ENCODE assay signal across 15 cellular contexts in the genomic region with DNA sequence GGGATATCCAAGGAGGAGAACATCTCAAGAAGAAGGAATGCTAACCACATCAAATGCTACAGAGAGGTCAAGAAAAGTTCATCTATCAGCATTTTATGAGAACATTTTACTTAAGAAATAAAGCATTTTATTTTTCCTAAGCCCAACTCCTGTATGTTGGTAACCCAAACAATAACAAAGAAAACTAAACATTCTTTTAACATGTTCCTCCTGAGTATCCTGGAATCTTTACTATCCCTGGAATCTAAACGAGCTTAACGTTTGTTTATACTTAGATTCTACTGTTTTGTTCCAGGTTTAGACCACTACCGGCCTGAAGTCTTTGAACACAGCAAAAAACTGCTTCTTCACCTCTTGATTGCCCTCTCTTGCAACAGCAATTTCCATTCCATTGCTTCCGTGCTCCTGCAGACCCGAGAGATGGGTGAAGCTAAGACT.
DNase-seq lines count a peak whose midpoint lies in the region; ATAC-seq and TF ChIP-seq lines count a peak whose summit lies in the region.
"Had no signal": no experiment of that assay in that cellular context is flagged by ENCODE, and none has a peak within 500 bp of the region (broad histone marks: within the 10 kb centered on the region; RNA-seq: fewer than 3 reads in every experiment).

No MANE protein-coding gene starts in this region.

- no peak overlapping the region for H3K4me2 ChIP-seq in GM23338
- H3K4me2 ChIP-seq in smooth muscle cell: peak overlapping the region; percentile 64
- H3K4me2 ChIP-seq: neural progenitor cell had no signal

- ATAC-seq in GM23338 (no peak), GM19023 (IDR thresholded peaks at IDR 0.05; ENCODE audit: unreplicated experiment) (no peak), HG03354 (IDR thresholded peaks at IDR 0.05; ENCODE audit: poor library complexity, severe bottlenecking, unreplicated experiment) (no peak)
- no peak for ATAC-seq in stimulated activated naive B cell treated with anti-CD40 and anti-IgM and Interleukin-4, amounts not matched to agents 10 μg/mL and 1 μg/mL and 100 μg/mL, for 72 hours (replicated peaks)
- ATAC-seq: left lung had no signal

- H4K20me1 ChIP-seq in GM23338 (replicated peaks; ENCODE audit: insufficient read depth) (no peaks in the 10 kb centered on the region), smooth muscle cell (ENCODE audit: low read depth) (no peaks in the 10 kb centered on the region)

- no peak overlapping the region for H3K4me3 Mint-ChIP-seq in GM23338
- H3K4me3 Mint-ChIP-seq in stimulated activated naive B cell treated with anti-CD40 and anti-IgM and Interleukin-4, amounts not matched to agents 10 μg/mL and 1 μg/mL and 100 μg/mL, for 72 hours: no peak overlapping the region
- H3K4me3 Mint-ChIP-seq: neural progenitor cell had no signal

- in situ Hi-C loops in brain microvascular endothelial cell (cut with HindIII; ENCODE audit: low pct_ligation_motif_present, low sequenced_read_pairs): no loop called here

- H3K4me1 ChIP-seq in GM23338 (ENCODE audit: insufficient read depth): peaks cover 2% of the 10 kb centered on the region; the same call in 1 of the 2 replicates
- H3K4me1 ChIP-seq in smooth muscle cell (ENCODE audit: low read depth): no peaks in the 10 kb centered on the region
- H3K4me1 ChIP-seq: left lung, neural progenitor cell, testis had no signal

- peaks cover 3% of the 10 kb centered on the region; the same call in 1 of the 3 replicates for H3K4me1 Mint-ChIP-seq in GM23338
- H3K4me1 Mint-ChIP-seq in stimulated activated naive B cell treated with anti-CD40 and anti-IgM and Interleukin-4, amounts not matched to agents 10 μg/mL and 1 μg/mL and 100 μg/mL, for 72 hours: no peaks in the 10 kb centered on the region

- no peaks in the 10 kb centered on the region for H3K36me3 Mint-ChIP-seq in GM23338 (ENCODE audit: low read depth)
- H3K36me3 Mint-ChIP-seq in stimulated activated naive B cell treated with anti-CD40 and anti-IgM and Interleukin-4, amounts not matched to agents 10 μg/mL and 1 μg/mL and 100 μg/mL, for 72 hours: no peaks in the 10 kb centered on the region
- H3K36me3 Mint-ChIP-seq: neural progenitor cell had no signal

- no peaks in the 10 kb centered on the region for H3K27me3 ChIP-seq in GM23338 (ENCODE audit: insufficient read depth)
- no peaks in the 10 kb centered on the region for H3K27me3 ChIP-seq in brain microvascular endothelial cell (replicated peaks)
- no peaks in the 10 kb centered on the region for H3K27me3 ChIP-seq in kidney epithelial cell (ENCODE audit: control insufficient read depth, insufficient read depth, low read length)
- H3K27me3 ChIP-seq in smooth muscle cell (ENCODE audit: low read depth): no peaks in the 10 kb centered on the region
- H3K27me3 ChIP-seq: left lung, neural progenitor cell, testis had no signal

- H3K27me3 Mint-ChIP-seq in GM23338 (ENCODE audit: insufficient read depth, low read depth, poor library complexity): peaks cover 3% of the 10 kb centered on the region
- H3K27me3 Mint-ChIP-seq in stimulated activated naive B cell treated with anti-CD40 and anti-IgM and Interleukin-4, amounts not matched to agents 10 μg/mL and 1 μg/mL and 100 μg/mL, for 72 hours: no peaks in the 10 kb centered on the region

- WGBS in smooth muscle cell (ENCODE audit: low lambda C conversion rate): 25% methylated on average over 5 of the region's 5 CpGs

- H3K36me3 ChIP-seq in GM23338 (ENCODE audit: insufficient read depth) (no peaks in the 10 kb centered on the region), brain microvascular endothelial cell (replicated peaks) (no peaks in the 10 kb centered on the region), kidney epithelial cell (ENCODE audit: control insufficient read depth, insufficient read depth, low read length) (no peaks in the 10 kb centered on the region), smooth muscle cell (ENCODE audit: low read depth) (no peaks in the 10 kb centered on the region)
- H3K36me3 ChIP-seq: neural progenitor cell had no signal

- DNase-seq in GM23338 (ENCODE audit: low spot score) (peak; percentile 28), brain microvascular endothelial cell (peak; percentile 31), kidney epithelial cell (ENCODE audit: low read depth) (peak; percentile 23), smooth muscle cell (lab: John Stamatoyannopoulos, UW; ENCODE audit: unreplicated experiment) (no peak), NCI-H2227 (lab: John Stamatoyannopoulos, UW; ENCODE audit: unreplicated experiment) (no peak)
- no peak for DNase-seq in stimulated activated naive B cell treated with anti-CD40 and anti-IgM and Interleukin-4, amounts not matched to agents 10 μg/mL and 1 μg/mL and 100 μg/mL, for 72 hours
- DNase-seq: activated CD4-positive, CD25-positive, alpha-beta regulatory T cell treated with anti-CD3 and anti-CD28 coated beads, Interleukin-2, amount 50 U/mL, for 72 hours; activated T-cell treated with anti-CD3 and anti-CD28 coated beads for 4 hours; glutamatergic neuron; left lung; NCI-H2227 treated with DMSO at 0.1 percent for 48 hours; testis had no signal

- TF ChIP-seq CTCF in GM23338 (conservative IDR thresholded peaks at IDR 0.05; ENCODE audit: low read depth in 2 of 2) (no peak), brain microvascular endothelial cell (IDR thresholded peaks at IDR 0.05; ENCODE audit: low read depth, low read length, missing control alignments) (no peak), kidney epithelial cell (IDR thresholded peaks at IDR 0.05; ENCODE audit: insufficient read depth, low read length, poor library complexity, severe bottlenecking) (no peak), smooth muscle cell (IDR thresholded peaks at IDR 0.05; ENCODE audit: borderline replicate concordance, insufficient read depth, poor library complexity, severe bottlenecking) (no peak)

- H3K27ac ChIP-seq in GM23338 (ENCODE audit: low read depth) (no peak overlapping the region), brain microvascular endothelial cell (peak overlapping the region; percentile 85), smooth muscle cell (ENCODE audit: low read depth) (peak overlapping the region; percentile 69)
- H3K27ac ChIP-seq: neural progenitor cell, testis had no signal

- H3K9me2 ChIP-seq in GM23338 (ENCODE audit: insufficient read depth): no peaks in the 10 kb centered on the region

- H3K4me3 ChIP-seq in GM23338 (no peak overlapping the region), brain microvascular endothelial cell (ENCODE audit: low read depth, low read length) (no peak overlapping the region), kidney epithelial cell (ENCODE audit: low read depth, low read length) (no peak overlapping the region), smooth muscle cell (no peak overlapping the region)
- H3K4me3 ChIP-seq: left lung, neural progenitor cell, testis had no signal

- no peaks in the 10 kb centered on the region for H3K9me3 Mint-ChIP-seq in GM23338
- H3K9me3 Mint-ChIP-seq in stimulated activated naive B cell treated with anti-CD40 and anti-IgM and Interleukin-4, amounts not matched to agents 10 μg/mL and 1 μg/mL and 100 μg/mL, for 72 hours: no peaks in the 10 kb centered on the region
- H3K9me3 Mint-ChIP-seq: neural progenitor cell had no signal

- no peaks in the 10 kb centered on the region for H3K79me2 ChIP-seq in GM23338 (replicated peaks; ENCODE audit: insufficient read depth)
- H3K79me2 ChIP-seq in smooth muscle cell (ENCODE audit: low read depth): no peaks in the 10 kb centered on the region

- H3K9ac ChIP-seq in smooth muscle cell (ENCODE audit: low read depth): no peak overlapping the region
- H3K9ac ChIP-seq: neural progenitor cell had no signal

- H3K9me3 ChIP-seq in smooth muscle cell (replicated peaks; ENCODE audit: low read depth): no peaks in the 10 kb centered on the region
- H3K9me3 ChIP-seq: left lung, testis had no signal

- 0 out of 2 replicates have a peak overlapping the region, but pooled peaks have one; percentile 21 for H3K27ac Mint-ChIP-seq in GM23338
- H3K27ac Mint-ChIP-seq in stimulated activated naive B cell treated with anti-CD40 and anti-IgM and Interleukin-4, amounts not matched to agents 10 μg/mL and 1 μg/mL and 100 μg/mL, for 72 hours: no peak overlapping the region
- H3K27ac Mint-ChIP-seq: neural progenitor cell had no signal

- no peak overlapping the region for H2AFZ ChIP-seq in GM23338
- H2AFZ ChIP-seq in smooth muscle cell (ENCODE audit: low read depth): no peak overlapping the region
- H2AFZ ChIP-seq: neural progenitor cell had no signal

- H3F3A ChIP-seq in GM23338 (replicated peaks; ENCODE audit: low read depth) (no peaks in the 10 kb centered on the region), smooth muscle cell (ENCODE audit: low read depth) (no peaks in the 10 kb centered on the region)

TF ChIP-seq in GM23338, 12 proteins besides CTCF, POLR2A, EP300 and RAD21 (continues in another document):
- TF ChIP-seq JUNB (IDR thresholded peaks at IDR 0.05; ENCODE audit: unreplicated experiment) (no peak), NANOG (IDR thresholded peaks at IDR 0.05; ENCODE audit: borderline replicate concordance) (no peak), STAT1 (IDR thresholded peaks at IDR 0.05; ENCODE audit: unreplicated experiment) (no peak), EZH2 (IDR thresholded peaks at IDR 0.05; ENCODE audit: low read depth, unreplicated experiment) (no peak)
- TF ChIP-seq, protein P1, sequence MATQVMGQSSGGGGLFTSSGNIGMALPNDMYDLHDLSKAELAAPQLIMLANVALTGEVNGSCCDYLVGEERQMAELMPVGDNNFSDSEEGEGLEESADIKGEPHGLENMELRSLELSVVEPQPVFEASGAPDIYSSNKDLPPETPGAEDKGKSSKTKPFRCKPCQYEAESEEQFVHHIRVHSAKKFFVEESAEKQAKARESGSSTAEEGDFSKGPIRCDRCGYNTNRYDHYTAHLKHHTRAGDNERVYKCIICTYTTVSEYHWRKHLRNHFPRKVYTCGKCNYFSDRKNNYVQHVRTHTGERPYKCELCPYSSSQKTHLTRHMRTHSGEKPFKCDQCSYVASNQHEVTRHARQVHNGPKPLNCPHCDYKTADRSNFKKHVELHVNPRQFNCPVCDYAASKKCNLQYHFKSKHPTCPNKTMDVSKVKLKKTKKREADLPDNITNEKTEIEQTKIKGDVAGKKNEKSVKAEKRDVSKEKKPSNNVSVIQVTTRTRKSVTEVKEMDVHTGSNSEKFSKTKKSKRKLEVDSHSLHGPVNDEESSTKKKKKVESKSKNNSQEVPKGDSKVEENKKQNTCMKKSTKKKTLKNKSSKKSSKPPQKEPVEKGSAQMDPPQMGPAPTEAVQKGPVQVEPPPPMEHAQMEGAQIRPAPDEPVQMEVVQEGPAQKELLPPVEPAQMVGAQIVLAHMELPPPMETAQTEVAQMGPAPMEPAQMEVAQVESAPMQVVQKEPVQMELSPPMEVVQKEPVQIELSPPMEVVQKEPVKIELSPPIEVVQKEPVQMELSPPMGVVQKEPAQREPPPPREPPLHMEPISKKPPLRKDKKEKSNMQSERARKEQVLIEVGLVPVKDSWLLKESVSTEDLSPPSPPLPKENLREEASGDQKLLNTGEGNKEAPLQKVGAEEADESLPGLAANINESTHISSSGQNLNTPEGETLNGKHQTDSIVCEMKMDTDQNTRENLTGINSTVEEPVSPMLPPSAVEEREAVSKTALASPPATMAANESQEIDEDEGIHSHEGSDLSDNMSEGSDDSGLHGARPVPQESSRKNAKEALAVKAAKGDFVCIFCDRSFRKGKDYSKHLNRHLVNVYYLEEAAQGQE (IDR thresholded peaks at IDR 0.05; ENCODE audit: unreplicated experiment): no peak

Comparison
In these comparisons a context has a peak if more than half of its experiments do, and no peak if none do; other contexts are left out.
1. DNase-seq: peak in GM23338 (single experiment), brain microvascular endothelial cell (single experiment) and kidney epithelial cell (single experiment); none in smooth muscle cell (single experiment), stimulated activated naive B cell treated with anti-CD40 and anti-IgM and Interleukin-4, amounts not matched to agents 10 μg/mL and 1 μg/mL and 100 μg/mL, for 72 hours (single experiment) and NCI-H2227 (single experiment).